ENCODE assay signal across 25 cellular contexts in the genomic region with DNA sequence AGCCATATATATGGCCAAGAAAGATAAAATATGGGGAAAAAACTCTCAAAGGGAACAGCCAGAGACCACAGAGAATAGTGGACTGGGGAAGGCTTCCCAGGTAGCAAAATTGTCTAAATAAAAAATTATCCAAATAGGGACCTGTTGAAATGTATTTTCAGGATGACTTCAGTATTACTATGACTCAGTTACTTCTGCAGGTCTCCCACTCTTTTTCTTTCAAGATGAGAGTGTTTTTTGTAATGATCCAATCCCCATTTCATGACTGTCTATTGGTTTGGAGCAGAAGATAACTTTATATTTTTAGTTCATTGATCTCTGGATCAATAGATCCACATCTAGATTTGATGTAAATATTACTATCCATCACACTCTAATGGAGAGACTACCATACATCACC.
"Had no signal": no experiment of that assay in that cellular context is flagged by ENCODE, and none has a peak within 500 bp of the region (broad histone marks: within the 10 kb centered on the region; RNA-seq: fewer than 3 reads in every experiment).

No MANE protein-coding gene starts in this region.

- H3K27me3 Mint-ChIP-seq: activated CD4-positive, alpha-beta memory T cell treated with anti-CD3 and anti-CD28 coated beads, Interleukin-2, amount 10 ng/mL, durations not matched to agents 7 days and 5 days; central memory CD8-positive, alpha-beta T cell; dendritic cell treated with granulocyte-macrophage colony-stimulating factor and Interleukin-4, amounts not matched to agents 40 ng/mL and 50 ng/mL, for 4 days had no signal

- H3K36me3 ChIP-seq: brain microvascular endothelial cell had no signal

- H3K27ac Mint-ChIP-seq: activated CD4-positive, alpha-beta memory T cell treated with anti-CD3 and anti-CD28 coated beads, Interleukin-2, amount 10 ng/mL, durations not matched to agents 7 days and 5 days; activated CD4-positive, alpha-beta T cell treated with anti-CD3 and anti-CD28 coated beads for 36 hours; activated CD4-positive, alpha-beta T cell treated with anti-CD3 and anti-CD28 coated beads, Interleukin-2, amount 10 ng/mL, durations not matched to agents 24 days and 14 days; activated naive CD4-positive, alpha-beta T cell treated with anti-CD3 and anti-CD28 coated beads, Interleukin-2, amount 10 ng/mL, durations not matched to agents 7 days and 5 days; activated naive CD4-positive, alpha-beta T cell treated with anti-CD3 and anti-CD28 coated beads, Interleukin-2, amount 50 U/mL, for 72 hours; activated T-cell treated with anti-CD3 and anti-CD28 coated beads, Interleukin-2, amount 50 U/mL, for 24 hours; dendritic cell treated with granulocyte-macrophage colony-stimulating factor and Interleukin-4, amounts not matched to agents 40 ng/mL and 50 ng/mL, for 4 days; endodermal cell had no signal

- H3K36me3 Mint-ChIP-seq: activated naive CD4-positive, alpha-beta T cell treated with anti-CD3 and anti-CD28 coated beads, Interleukin-2, amount 10 ng/mL, durations not matched to agents 7 days and 5 days had no signal

- H3K27ac ChIP-seq: brain microvascular endothelial cell, coronary artery, dorsolateral prefrontal cortex had no signal

- DNase-seq: activated CD4-positive, alpha-beta memory T cell treated with anti-CD3 and anti-CD28 coated beads, Interleukin-2, amount 10 ng/mL, durations not matched to agents 7 days and 5 days; activated CD4-positive, alpha-beta T cell treated with anti-CD3 and anti-CD28 coated beads for 36 hours; activated CD4-positive, alpha-beta T cell treated with anti-CD3 and anti-CD28 coated beads, Interleukin-2, amount 10 ng/mL, durations not matched to agents 24 days and 14 days; activated CD4-positive, CD25-positive, alpha-beta regulatory T cell; activated CD4-positive, CD25-positive, alpha-beta regulatory T cell treated with anti-CD3 and anti-CD28 coated beads, Interleukin-2, amount 50 U/mL, for 72 hours; activated CD8-positive, alpha-beta memory T cell treated with anti-CD3 and anti-CD28 coated beads, Interleukin-2, amount 50 U/mL, for 48 hours; activated gamma-delta T cell; activated naive CD4-positive, alpha-beta T cell; activated naive CD4-positive, alpha-beta T cell treated with anti-CD3 and anti-CD28 coated beads, Interleukin-2, amount 10 ng/mL, durations not matched to agents 7 days and 5 days; activated T-cell treated with anti-CD3 and anti-CD28 coated beads for 4 hours; activated T-cell treated with anti-CD3 and anti-CD28 coated beads, Interleukin-2, amount 50 U/mL, for 24 hours; amniotic stem cell; anterior cingulate cortex; brain microvascular endothelial cell; dorsolateral prefrontal cortex; effector memory CD4-positive, alpha-beta T cell; endodermal cell; foreskin fibroblast; head of caudate nucleus; T-helper 2 cell had no signal

- ATAC-seq: activated CD4-positive, alpha-beta T cell treated with anti-CD3 and anti-CD28 coated beads for 36 hours; esophagus mucosa had no signal

- H3K4me3 Mint-ChIP-seq: activated CD4-positive, alpha-beta memory T cell treated with anti-CD3 and anti-CD28 coated beads, Interleukin-2, amount 10 ng/mL, durations not matched to agents 7 days and 5 days; activated CD4-positive, alpha-beta T cell treated with anti-CD3 and anti-CD28 coated beads for 36 hours; activated CD4-positive, alpha-beta T cell treated with anti-CD3 and anti-CD28 coated beads, Interleukin-2, amount 10 ng/mL, durations not matched to agents 24 days and 14 days; activated naive CD4-positive, alpha-beta T cell treated with anti-CD3 and anti-CD28 coated beads, Interleukin-2, amount 10 ng/mL, durations not matched to agents 7 days and 5 days; activated T-cell treated with anti-CD3 and anti-CD28 coated beads, Interleukin-2, amount 50 U/mL, for 24 hours; central memory CD8-positive, alpha-beta T cell; dendritic cell treated with granulocyte-macrophage colony-stimulating factor and Interleukin-4, amounts not matched to agents 40 ng/mL and 50 ng/mL, for 4 days; endodermal cell had no signal

- H3K4me3 ChIP-seq: coronary artery, dorsolateral prefrontal cortex had no signal

- H3K4me1 Mint-ChIP-seq: endodermal cell had no signal

- H3K27me3 ChIP-seq: brain microvascular endothelial cell, dorsolateral prefrontal cortex had no signal
